ENCODE assay signal across 8 cellular contexts in the genomic region with DNA sequence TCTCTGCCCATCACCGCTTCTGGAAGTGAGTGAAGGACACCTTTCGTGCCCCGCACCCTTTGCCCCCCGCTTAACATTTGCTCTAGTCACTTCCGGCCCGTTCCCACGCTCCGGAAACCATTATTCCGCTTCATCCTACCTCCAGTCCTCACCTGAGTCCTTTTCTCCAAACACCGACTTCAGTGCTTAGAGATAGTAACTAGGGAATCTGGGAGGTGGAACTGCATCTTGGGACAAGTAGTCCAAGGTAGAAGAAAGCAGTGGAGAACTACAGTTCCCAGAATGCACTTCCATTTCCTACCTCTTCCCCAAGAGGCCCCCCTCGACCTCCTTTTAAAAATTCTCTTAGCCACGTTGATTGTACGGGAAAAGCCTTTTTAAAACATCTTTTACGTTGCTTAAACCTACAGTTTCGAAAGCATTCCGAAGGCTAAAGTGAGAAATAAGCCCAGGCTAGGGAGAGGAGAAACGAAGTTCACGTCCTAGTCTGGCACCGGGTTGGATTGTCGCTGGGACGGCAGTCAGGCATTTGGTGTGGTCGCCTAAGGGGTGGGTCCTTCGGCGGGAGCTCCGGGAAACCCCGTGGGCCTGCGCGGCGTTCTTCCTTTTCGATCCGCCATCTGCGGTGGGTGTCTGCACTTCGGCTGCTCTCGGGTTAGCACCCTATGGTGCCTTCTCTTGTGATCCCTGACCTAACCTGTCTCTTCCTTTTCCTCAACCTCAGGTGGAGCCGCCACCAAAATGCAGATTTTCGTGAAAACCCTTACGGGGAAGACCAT. TPM values are rescaled to one million over a fixed set of nuclear protein-coding genes. Genes with fewer than 3 reads are reported as not detected.
DNase-seq lines count a peak whose midpoint lies in the region; ATAC-seq, FAIRE-seq and TF ChIP-seq lines count a peak whose summit lies in the region.

A gene (minus strand): TSS at position 210 of the 779 bp plus-strand sequence. CDS start 9,882 bp downstream, outside the sequence.
A gene (plus strand): TSS at position 605 of the 779 bp plus-strand sequence. CDS start 137 bp downstream, at position 742.

- H3K4me3 Mint-ChIP-seq in activated CD4-positive, alpha-beta T cell treated with anti-CD3 and anti-CD28 coated beads, Interleukin-2, amount 10 ng/mL, durations not matched to agents 7 days and 5 days: peak within 1 kb of the TSS; percentile 100

- H3K27me3 Mint-ChIP-seq in activated CD4-positive, alpha-beta T cell treated with anti-CD3 and anti-CD28 coated beads, Interleukin-2, amount 10 ng/mL, durations not matched to agents 7 days and 5 days: no peaks in the 10 kb centered on the region

- H3K9ac ChIP-seq in BLaER1: peak within 1 kb of the TSS; percentile 98
- peak within 1 kb of the TSS; percentile 99 for H3K9ac ChIP-seq in HepG2 (ENCODE audit: insufficient read depth, low read depth, low read length)

- peak within 1 kb of the TSS; percentile 93 for H3K27ac Mint-ChIP-seq in activated CD4-positive, alpha-beta T cell treated with anti-CD3 and anti-CD28 coated beads, Interleukin-2, amount 10 ng/mL, durations not matched to agents 7 days and 5 days

- POLR2A ChIA-PET in activated CD4-positive, alpha-beta T cell treated with anti-CD3 and anti-CD28 coated beads, Interleukin-2, amount 10 ng/mL, durations not matched to agents 7 days and 5 days (lab: Charles Lee): interaction anchor here (0.6 to 0.8 kb wide), 2 partner anchors 23 to 287 kb away, joined by 3 to 4 read pairs; a partner anchor contains a TSS
- POLR2A ChIA-PET in HepG2 (lab: Yijun Ruan, JAX): interaction anchor here (0.6 to 1.3 kb wide), 22 partner anchors 8 to 287 kb away, joined by 3 to 13 read pairs (median 4); a partner anchor contains a TSS

- peak within 1 kb of the TSS; percentile 96 for H3K4me2 ChIP-seq in BLaER1
- H3K4me2 ChIP-seq in HepG2 (ENCODE audit: low read depth, low read length): peak within 1 kb of the TSS; percentile 81

- H3K27me3 ChIP-seq in BLaER1: no peaks in the 10 kb centered on the region
- H3K27me3 ChIP-seq in HepG2 (ENCODE audit: control insufficient read depth in 1 of 2, insufficient read depth in 2 of 2, low read length in 2 of 2): no peaks in the 10 kb centered on the region; a peak in 1 of 5 replicates

- no peaks in the 10 kb centered on the region for H3K9me3 ChIP-seq in BLaER1
- H3K9me3 ChIP-seq in HepG2 (ENCODE audit: low read length): no peaks in the 10 kb centered on the region

- under 1% methylated on average over 27 of the region's 37 CpGs for WGBS in HepG2 (ENCODE audit: low lambda C conversion rate)

- H4K20me1 ChIP-seq in BLaER1: peaks cover 40% of the 10 kb centered on the region
- peaks cover 13% of the 10 kb centered on the region for H4K20me1 ChIP-seq in HepG2 (ENCODE audit: insufficient read depth, low read length)

- peaks cover 44% of the 10 kb centered on the region for H3K79me2 ChIP-seq in HepG2 (ENCODE audit: insufficient read depth, low read length)

- peak; percentile 50 for TF ChIP-seq RAD21 in HepG2 (CRISPR knock-in tag; IDR thresholded peaks at IDR 0.05)

- peak; percentile 90 for FAIRE-seq in HepG2 (lab: Jason Lieb, UNC)

- H3K4me3 ChIP-seq in BLaER1 (peak within 1 kb of the TSS; percentile 90), HepG2 (replicated peaks in 1 of 3; ENCODE audit: insufficient read depth in 1 of 3, low read depth in 2 of 3, low read length in 3 of 3) (peak within 1 kb of the TSS; percentile 82 to 95 (median 93))

- TF ChIP-seq POLR2A in HepG2 (IDR thresholded peaks at IDR 0.05; ENCODE audit: insufficient read depth in 1 of 2, low read depth in 2 of 2, low read length in 2 of 2): peak; percentile 98

- CTCF ChIA-PET in activated CD4-positive, alpha-beta T cell treated with anti-CD3 and anti-CD28 coated beads, Interleukin-2, amount 10 ng/mL, durations not matched to agents 7 days and 5 days (lab: Charles Lee): interaction anchor here (0.5 to 1.1 kb wide), 7 partner anchors 8 to 1113 kb away, joined by 3 to 7 read pairs (median 3); a partner anchor contains a TSS
- CTCF ChIA-PET in HepG2 (lab: Yijun Ruan, JAX; ENCODE audit: low intra/inter-chr PET ratio, low total read pairs): no interaction called here

- H3K9me3 Mint-ChIP-seq in activated CD4-positive, alpha-beta T cell treated with anti-CD3 and anti-CD28 coated beads, Interleukin-2, amount 10 ng/mL, durations not matched to agents 7 days and 5 days: no peaks in the 10 kb centered on the region

- H3K36me3 ChIP-seq in BLaER1: peaks cover 44% of the 10 kb centered on the region
- H3K36me3 ChIP-seq in HepG2 (replicated peaks in 1 of 2; ENCODE audit: control insufficient read depth in 1 of 2, insufficient read depth in 2 of 2, low read length in 2 of 2): peaks cover 4 to 25% of the 10 kb centered on the region in 2 experiments; a peak in 4 of 5 replicates

- H3K36me3 Mint-ChIP-seq in activated CD4-positive, alpha-beta T cell treated with anti-CD3 and anti-CD28 coated beads, Interleukin-2, amount 10 ng/mL, durations not matched to agents 7 days and 5 days (ENCODE audit: low read depth): peaks cover 60% of the 10 kb centered on the region

- H3K27ac ChIP-seq in BLaER1 (peak within 1 kb of the TSS; percentile 98), HepG2 (ENCODE audit: extremely low read length, insufficient read depth, low read length) (peak within 1 kb of the TSS; percentile 98)

- no peak for TF ChIP-seq CTCF in HepG2 (CRISPR knock-in tag; IDR thresholded peaks at IDR 0.05)

- H3K4me1 Mint-ChIP-seq in activated CD4-positive, alpha-beta T cell treated with anti-CD3 and anti-CD28 coated beads, Interleukin-2, amount 10 ng/mL, durations not matched to agents 7 days and 5 days: peaks cover 62% of the 10 kb centered on the region

- in situ Hi-C loops in HepG2 (cut with HindIII; ENCODE audit: extremely low pct_ligation_motif_present, low pct_unique_long_range_greater_than_20kb): loop anchor here (5.0 kb wide), 1 partner anchor 35 kb away; a partner anchor contains a TSS

- peak within 1 kb of the TSS; percentile 100 for H2AFZ ChIP-seq in HepG2 (ENCODE audit: low read length)

- H3K4me1 ChIP-seq in BLaER1: peaks cover 43% of the 10 kb centered on the region
- peaks cover 59% of the 10 kb centered on the region for H3K4me1 ChIP-seq in HepG2 (ENCODE audit: insufficient read depth, low read length)

- TF ChIP-seq EP300 in HepG2 (IDR thresholded peaks at IDR 0.05; ENCODE audit: low read depth in 2 of 2, low read length in 2 of 2) (0 out of 4 replicates have a peak, but pooled peaks of 1 of the 2 experiments have one; percentile 28), HepG2 (CRISPR knock-in tag; IDR thresholded peaks at IDR 0.05; ENCODE audit: borderline replicate concordance) (no peak; the same call in 1 of the 2 replicates)

- ATAC-seq in GM19328 (IDR thresholded peaks at IDR 0.05; ENCODE audit: unreplicated experiment): peak; percentile 88
- peak; percentile 88 for ATAC-seq in HG03520 (IDR thresholded peaks at IDR 0.05; ENCODE audit: unreplicated experiment)
- peak; percentile 96 for ATAC-seq in HepG2

- peak; percentile 97 for DNase-seq in NCI-H69 (lab: John Stamatoyannopoulos, UW)
- peak; percentile 93 for DNase-seq in activated CD4-positive, alpha-beta T cell treated with anti-CD3 and anti-CD28 coated beads, Interleukin-2, amount 10 ng/mL, durations not matched to agents 7 days and 5 days
- peak; percentile 98 for DNase-seq in dermis blood vessel endothelial cell
- peak; percentile 99 for DNase-seq in HepG2 (ENCODE audit: low spot score)
- DNase-seq in stimulated activated CD4-positive, alpha-beta T cell treated with anti-CD3 and anti-CD28 coated beads, Interleukin-4, amount 100 ng/mL, for 1 hour: peak; percentile 96

- no TSS peak for BruUV-seq in HepG2 (replicated peaks; lab: Mats Ljungman, UMichigan)

- intact Hi-C loops in HepG2 (cut with micrococcal nuclease; ENCODE audit: unreplicated experiment): loop anchor here (1.0 to 10.0 kb wide), 5 partner anchors 37 to 283 kb away; a partner anchor contains a TSS

RNA-seq across cellular contexts. Expression of the first gene that starts in this region (rescaled TPM):
- 10 to 100 TPM in 1 of 2 experiments, 1 to 10 TPM in 1; 9.6 to 11.2 TPM for total RNA-seq in activated CD4-positive, alpha-beta T cell treated with anti-CD3 and anti-CD28 coated beads, Interleukin-2, amount 10 ng/mL, durations not matched to agents 7 days and 5 days
- total RNA-seq in dermis blood vessel endothelial cell: 6.9 and 8.2 TPM in 2 replicates
- 12.1 and 12.6 TPM in 2 replicates for total RNA-seq in HepG2 (2016; rRNA removed; fragmentation: Illumina TruSeq; extraction: Trizol)
- 11.8 and 17.4 TPM in 2 replicates for total RNA-seq in HepG2 (2016; cell fraction: cytosol; rRNA removed; fragmentation: Illumina TruSeq; extraction: Trizol; ENCODE audit: low read depth)
- total RNA-seq in HepG2 (2016; cell fraction: insoluble cytoplasmic fraction; rRNA removed; fragmentation: Illumina TruSeq; extraction: Trizol): 5.5 and 11.3 TPM in 2 replicates
- total RNA-seq in HepG2 (2016; cell fraction: membrane; rRNA removed; fragmentation: Illumina TruSeq; extraction: Trizol): 9.1 and 10.3 TPM in 2 replicates
- 30.1 and 37.8 TPM in 2 replicates for total RNA-seq in HepG2 (2016; cell fraction: nucleus; rRNA removed; fragmentation: Illumina TruSeq; extraction: Trizol)
- polyA plus RNA-seq in HepG2 (2011; rRNA removed): 8.3 and 9.8 TPM in 2 replicates
- polyA plus RNA-seq in HepG2 (2011; cell fraction: cytosol; rRNA removed): 3.0 and 3.5 TPM in 2 replicates
- 13.4 and 18.3 TPM in 2 replicates for polyA plus RNA-seq in HepG2 (2011; cell fraction: nucleus; rRNA removed)
- 6.2 and 11.1 TPM in 2 replicates for polyA plus RNA-seq in HepG2 (2012)
- polyA plus RNA-seq in HepG2 (2016; cell fraction: cytosol; fragmentation: Illumina TruSeq; extraction: Trizol; ENCODE audit: low read depth): 0.94 and 3.3 TPM in 2 replicates
- polyA plus RNA-seq in HepG2 (2016; cell fraction: insoluble cytoplasmic fraction; fragmentation: Illumina TruSeq; extraction: Trizol; ENCODE audit: low read depth): 5.6 and 6.0 TPM in 2 replicates
- 1.7 and 2.3 TPM in 2 replicates for polyA plus RNA-seq in HepG2 (2016; cell fraction: membrane; fragmentation: Illumina TruSeq; extraction: Trizol; ENCODE audit: low read depth)
- 30.8 and 41.3 TPM in 2 replicates for polyA plus RNA-seq in HepG2 (2016; cell fraction: nucleus; fragmentation: Illumina TruSeq; extraction: Trizol; ENCODE audit: insufficient read depth, low read depth)
- 8.9 and 12.5 TPM in 2 replicates for polyA minus RNA-seq in HepG2 (2011; rRNA and poly(A)+ RNA removed; ENCODE audit: low replicate concordance)
- polyA minus RNA-seq in HepG2 (2011; cell fraction: cytosol; rRNA and poly(A)+ RNA removed): 3.3 and 4.6 TPM in 2 replicates
- polyA minus RNA-seq in HepG2 (2011; cell fraction: nucleus; rRNA and poly(A)+ RNA removed): 49.1 and 55.3 TPM in 2 replicates

RNA-seq across cellular contexts. Expression of the second gene that starts in this region (rescaled TPM):
- 100 to 1,000 TPM; 788 to 945 TPM for total RNA-seq in activated CD4-positive, alpha-beta T cell treated with anti-CD3 and anti-CD28 coated beads, Interleukin-2, amount 10 ng/mL, durations not matched to agents 7 days and 5 days
- total RNA-seq in dermis blood vessel endothelial cell: 694 and 1,366 TPM in 2 replicates
- 2,779 and 3,447 TPM in 2 replicates for total RNA-seq in HepG2 (2016; rRNA removed; fragmentation: Illumina TruSeq; extraction: Trizol)
- total RNA-seq in HepG2 (2016; cell fraction: cytosol; rRNA removed; fragmentation: Illumina TruSeq; extraction: Trizol; ENCODE audit: low read depth): 3,724 and 4,228 TPM in 2 replicates
- 2,787 and 3,487 TPM in 2 replicates for total RNA-seq in HepG2 (2016; cell fraction: insoluble cytoplasmic fraction; rRNA removed; fragmentation: Illumina TruSeq; extraction: Trizol)
- total RNA-seq in HepG2 (2016; cell fraction: membrane; rRNA removed; fragmentation: Illumina TruSeq; extraction: Trizol): 5,337 and 5,584 TPM in 2 replicates
- 970 and 1,023 TPM in 2 replicates for total RNA-seq in HepG2 (2016; cell fraction: nucleus; rRNA removed; fragmentation: Illumina TruSeq; extraction: Trizol)
- 2,422 and 3,269 TPM in 2 replicates for polyA plus RNA-seq in HepG2 (2011; rRNA removed)
- polyA plus RNA-seq in HepG2 (2011; cell fraction: cytosol; rRNA removed): 2,304 and 3,147 TPM in 2 replicates
- 359 and 512 TPM in 2 replicates for polyA plus RNA-seq in HepG2 (2011; cell fraction: nucleus; rRNA removed)
- polyA plus RNA-seq in HepG2 (2012): 3,631 and 4,280 TPM in 2 replicates
- polyA plus RNA-seq in HepG2 (2016; cell fraction: cytosol; fragmentation: Illumina TruSeq; extraction: Trizol; ENCODE audit: low read depth): 4,950 and 4,974 TPM in 2 replicates
- polyA plus RNA-seq in HepG2 (2016; cell fraction: insoluble cytoplasmic fraction; fragmentation: Illumina TruSeq; extraction: Trizol; ENCODE audit: low read depth): 3,258 and 3,662 TPM in 2 replicates
- polyA plus RNA-seq in HepG2 (2016; cell fraction: membrane; fragmentation: Illumina TruSeq; extraction: Trizol; ENCODE audit: low read depth): 5,339 and 5,592 TPM in 2 replicates
- polyA plus RNA-seq in HepG2 (2016; cell fraction: nucleus; fragmentation: Illumina TruSeq; extraction: Trizol; ENCODE audit: insufficient read depth, low read depth): 1,724 and 1,834 TPM in 2 replicates
- polyA minus RNA-seq in HepG2 (2011; rRNA and poly(A)+ RNA removed; ENCODE audit: low replicate concordance): 125 and 308 TPM in 2 replicates
- 415 and 421 TPM in 2 replicates for polyA minus RNA-seq in HepG2 (2011; cell fraction: cytosol; rRNA and poly(A)+ RNA removed)
- polyA minus RNA-seq in HepG2 (2011; cell fraction: nucleus; rRNA and poly(A)+ RNA removed): 265 and 307 TPM in 2 replicates

Comparison
In these comparisons a context has a peak if more than half of its experiments do, and no peak if none do; other contexts are left out.
1. Peak in every context shown above with its lines: DNase-seq, ATAC-seq, H3K4me3 ChIP-seq and H3K27ac ChIP-seq.